9 cellular contexts compared by ENCODE assay signal in genomic region chr2:68762665-68763064, GRCh38. TPM values are rescaled to one million over a fixed set of nuclear protein-coding genes. Genes with fewer than 3 reads are reported as not detected.
DNase-seq lines count a peak whose midpoint lies in the region; ATAC-seq and TF ChIP-seq lines count a peak whose summit lies in the region.
"Had no signal": no experiment of that assay in that cellular context is flagged by ENCODE, and none has a peak within 500 bp of the region (broad histone marks: within the 10 kb centered on the region; RNA-seq: fewer than 3 reads in every experiment).

No MANE protein-coding gene starts in this region.

- no peaks in the 10 kb centered on the region for H3K9me3 ChIP-seq in muscle layer of duodenum (ENCODE audit: control insufficient read depth in 1 of 2, low read length in 2 of 2)

- CTCF ChIA-PET in activated B cell treated with CpG ODN at 0.5 μM for 24 hours (lab: Charles Lee): interaction anchor here (0.6 to 2.0 kb wide), 15 partner anchors 9 to 641 kb away, joined by 3 to 28 read pairs (median 3); no protein-coding TSS in a partner anchor

- peaks cover 10 to 23% of the 10 kb centered on the region in 2 donors for H3K4me1 ChIP-seq in muscle layer of duodenum (ENCODE audit: control insufficient read depth in 1 of 2, insufficient read depth in 2 of 2, low read length in 2 of 2)

- DNase-seq in activated B cell treated with CpG ODN at 0.5 μM for 24 hours: no peak
- no peak for DNase-seq in foreskin fibroblast
- no peak for DNase-seq in germinal center (ENCODE audit: low spot score)
- no peak for DNase-seq in DMS 273 treated with DMSO at 0.1 percent for 48 hours (lab: John Stamatoyannopoulos, UW)
- DNase-seq in NCI-H524 (lab: John Stamatoyannopoulos, UW): no peak

- H3K4me3 ChIP-seq in muscle layer of duodenum (ENCODE audit: low read depth in 1 of 2, low read length in 2 of 2) (no peak overlapping the region), foreskin fibroblast (ENCODE audit: low read depth in 1 of 2, low read length in 2 of 2) (no peak overlapping the region)

- no peak for TF ChIP-seq CTCF in activated B cell treated with CpG ODN at 0.5 μM for 24 hours (IDR thresholded peaks at IDR 0.05)
- TF ChIP-seq CTCF in foreskin fibroblast (IDR thresholded peaks at IDR 0.05; ENCODE audit: low read depth, low read length): no peak

- H3K36me3 Mint-ChIP-seq in activated B cell treated with CpG ODN at 0.5 μM for 24 hours (ENCODE audit: low read depth): peaks cover 13% of the 10 kb centered on the region

- no peaks in the 10 kb centered on the region for H3K27me3 ChIP-seq in muscle layer of duodenum (ENCODE audit: low read depth, low read length)

- ATAC-seq in GM18502 (IDR thresholded peaks at IDR 0.05; ENCODE audit: poor library complexity, unreplicated experiment) (peak; percentile 39), HG02763 (IDR thresholded peaks at IDR 0.05; ENCODE audit: unreplicated experiment) (peak; percentile 50), activated B cell treated with CpG ODN at 0.5 μM for 24 hours (ENCODE audit: low read depth) (peak; percentile 58)

- H3K9me3 Mint-ChIP-seq in activated B cell treated with CpG ODN at 0.5 μM for 24 hours: no peaks in the 10 kb centered on the region

- peak overlapping the region; percentile 30 for H3K27ac ChIP-seq in muscle layer of duodenum (ENCODE audit: low read length)
- H3K27ac ChIP-seq: epithelial cell of prostate had no signal

- intact Hi-C loops in activated B cell treated with CpG ODN at 0.5 μM for 24 hours (cut with micrococcal nuclease): loop anchor here (1.0 kb wide), 5 partner anchors 8 to 47 kb away; no protein-coding TSS in a partner anchor

- H3K27me3 Mint-ChIP-seq in activated B cell treated with CpG ODN at 0.5 μM for 24 hours: no peaks in the 10 kb centered on the region

- POLR2A ChIA-PET in activated B cell treated with CpG ODN at 0.5 μM for 24 hours (lab: Charles Lee): interaction anchor here (0.7 to 22.0 kb wide), 15 partner anchors 8 to 296 kb away, joined by 3 to 1418 read pairs (median 8); partner anchors contain the start of genes APLF, ARHGAP25 and FBXO48

- H3K4me3 Mint-ChIP-seq in activated B cell treated with CpG ODN at 0.5 μM for 24 hours: peak overlapping the region; percentile 21

- peak overlapping the region; percentile 96 for H3K27ac Mint-ChIP-seq in activated B cell treated with CpG ODN at 0.5 μM for 24 hours

- H3K4me1 Mint-ChIP-seq in activated B cell treated with CpG ODN at 0.5 μM for 24 hours: peaks cover 89% of the 10 kb centered on the region

- no peaks in the 10 kb centered on the region for H3K36me3 ChIP-seq in muscle layer of duodenum (ENCODE audit: control insufficient read depth in 1 of 2, insufficient read depth in 2 of 2, low read length in 2 of 2)

RNA-seq across cellular contexts. Expression of gene ARHGAP25, which starts 28.1 kb away (rescaled TPM):
- 324 and 336 TPM in 2 replicates for total RNA-seq in activated B cell treated with CpG ODN at 0.5 μM for 24 hours
